ENCODE assay signal across 28 cellular contexts in genomic region chr6:16564430-16564829, GRCh38.
A peak's percentile ranks its signal among the peaks of the same experiment; 100 is the strongest.
DNase-seq lines count a peak whose midpoint lies in the region; ATAC-seq and TF ChIP-seq lines count a peak whose summit lies in the region.
"Had no signal": no experiment of that assay in that cellular context is flagged by ENCODE, and none has a peak within 500 bp of the region (broad histone marks: within the 10 kb centered on the region; RNA-seq: fewer than 3 reads in every experiment).

No MANE protein-coding gene starts in this region.

- no peaks in the 10 kb centered on the region for H3K27me3 Mint-ChIP-seq in natural killer cell (ENCODE audit: low read depth in 2 of 2)
- H3K27me3 Mint-ChIP-seq: activated naive CD8-positive, alpha-beta T cell treated with anti-CD3 and anti-CD28 coated beads, Interleukin-2, amount 50 U/mL, for 24 hours; stimulated activated naive B cell treated with anti-CD40 and anti-IgM and Interleukin-4, amounts not matched to agents 10 μg/mL and 1 μg/mL and 100 μg/mL, for 72 hours; type B pancreatic cell had no signal

- H3K36me3 ChIP-seq in adipocyte (ENCODE audit: control insufficient read depth, insufficient read depth, low read length, severe bottlenecking) (no peaks in the 10 kb centered on the region), psoas muscle (ENCODE audit: insufficient read depth in 1 of 2, low read depth in 1 of 2) (no peaks in the 10 kb centered on the region)
- H3K36me3 ChIP-seq: BLaER1, left ventricle myocardium inferior had no signal

- no peaks in the 10 kb centered on the region for H3K9me3 Mint-ChIP-seq in natural killer cell
- H3K9me3 Mint-ChIP-seq: activated naive CD8-positive, alpha-beta T cell treated with anti-CD3 and anti-CD28 coated beads, Interleukin-2, amount 50 U/mL, for 24 hours; activated T-cell treated with anti-CD3 and anti-CD28 coated beads, Interleukin-2, amount 50 U/mL, for 72 hours; stimulated activated naive B cell treated with anti-CD40 and anti-IgM and Interleukin-4, amounts not matched to agents 10 μg/mL and 1 μg/mL and 100 μg/mL, for 72 hours; type B pancreatic cell had no signal

- no peaks in the 10 kb centered on the region for H3K4me1 Mint-ChIP-seq in natural killer cell

- no peak overlapping the region for H3K27ac ChIP-seq in psoas muscle
- H3K27ac ChIP-seq: BLaER1, body of pancreas, left ventricle myocardium inferior, skin epidermis had no signal

- WGBS in psoas muscle, 3 donors, result 20 to 40% (median 24%) methylated on average over 2 of the region's 2 CpGs

- H3K27me3 ChIP-seq in adipocyte (replicated peaks; ENCODE audit: control insufficient read depth, insufficient read depth, low read length), result no peaks in the 10 kb centered on the region
- H3K27me3 ChIP-seq in psoas muscle (ENCODE audit: insufficient read depth in 3 of 3, low read length in 2 of 3), result no peaks in the 10 kb centered on the region
- H3K27me3 ChIP-seq: BLaER1, body of pancreas had no signal

- H3K4me1 ChIP-seq in adipocyte (ENCODE audit: control insufficient read depth, insufficient read depth, low read length), result no peaks in the 10 kb centered on the region
- H3K4me1 ChIP-seq in psoas muscle, result peaks cover 15% of the 10 kb centered on the region

- no peak for TF ChIP-seq CTCF in psoas muscle (IDR thresholded peaks at IDR 0.05)
- TF ChIP-seq CTCF in natural killer cell (IDR thresholded peaks at IDR 0.05), result no peak

- peak; percentile 36 for DNase-seq in HCEC 1CT
- DNase-seq in adipocyte (ENCODE audit: low read depth), result peak; percentile 66
- DNase-seq in fibroblast of peridontal ligament (ENCODE audit: extremely low read depth), result peak; percentile 57
- no peak for DNase-seq in psoas muscle
- DNase-seq in natural killer cell, result no peak
- no peak for DNase-seq in central memory CD4-positive, alpha-beta T cell
- no peak for DNase-seq in NOMO-1 treated with DMSO at 0.1 percent for 48 hours (lab: John Stamatoyannopoulos, UW; ENCODE audit: unreplicated experiment)
- no peak for DNase-seq in NCI-H2029 treated with DMSO at 0.1 percent for 48 hours (lab: John Stamatoyannopoulos, UW)
- DNase-seq: activated CD4-positive, alpha-beta T cell treated with anti-CD3 and anti-CD28 coated beads, Interleukin-2, amount 50 U/mL, for 48 hours; activated CD4-positive, CD25-positive, alpha-beta regulatory T cell treated with anti-CD3 and anti-CD28 coated beads, Interleukin-2, amount 50 U/mL, for 72 hours; activated naive CD4-positive, alpha-beta T cell; activated naive CD8-positive, alpha-beta T cell treated with anti-CD3 and anti-CD28 coated beads, Interleukin-2, amount 50 U/mL, for 24 hours; activated T-cell treated with anti-CD3 and anti-CD28 coated beads, Interleukin-2, amount 50 U/mL, for 72 hours; body of pancreas; cerebellar nuclear complex; COR-L47; islet precursor cell; left ventricle myocardium inferior; NCI-H1436 treated with DMSO at 0.1 percent for 48 hours; NCI-H226; NCI-H526 treated with DMSO at 0.1 percent for 48 hours; NK-92 treated with Interleukin-12 subunit alpha and Interleukin-12 subunit beta, amount 100 ng/mL, for 24 hours; nucleus accumbens; PC-3; stimulated activated naive B cell treated with anti-CD40 and anti-IgM and Interleukin-4, amounts not matched to agents 10 μg/mL and 1 μg/mL and 100 μg/mL, for 72 hours had no signal

- ATAC-seq in psoas muscle (peak; percentile 43 to 88 (median 68)), natural killer cell (no peak)
- ATAC-seq: activated naive CD8-positive, alpha-beta T cell treated with anti-CD3 and anti-CD28 coated beads, Interleukin-2, amount 50 U/mL, for 24 hours; activated T-cell treated with anti-CD3 and anti-CD28 coated beads, Interleukin-2, amount 50 U/mL, for 72 hours; body of pancreas; PC-3; stimulated activated naive B cell treated with anti-CD40 and anti-IgM and Interleukin-4, amounts not matched to agents 10 μg/mL and 1 μg/mL and 100 μg/mL, for 72 hours had no signal

- H3K9me3 ChIP-seq in adipocyte (ENCODE audit: control insufficient read depth, low read length), result no peaks in the 10 kb centered on the region
- H3K9me3 ChIP-seq in psoas muscle, result no peaks in the 10 kb centered on the region
- H3K9me3 ChIP-seq: BLaER1, body of pancreas, left ventricle myocardium inferior had no signal

- intact Hi-C loops in psoas muscle (cut with DNase I) (no loop called here), natural killer cell (cut with micrococcal nuclease) (no loop called here)

- no peaks in the 10 kb centered on the region for H3K36me3 Mint-ChIP-seq in natural killer cell

- no peak overlapping the region for H3K27ac Mint-ChIP-seq in natural killer cell
- H3K27ac Mint-ChIP-seq: activated naive CD8-positive, alpha-beta T cell treated with anti-CD3 and anti-CD28 coated beads, Interleukin-2, amount 50 U/mL, for 24 hours; activated T-cell treated with anti-CD3 and anti-CD28 coated beads, Interleukin-2, amount 50 U/mL, for 72 hours; stimulated activated naive B cell treated with anti-CD40 and anti-IgM and Interleukin-4, amounts not matched to agents 10 μg/mL and 1 μg/mL and 100 μg/mL, for 72 hours; type B pancreatic cell had no signal

- no peak overlapping the region for H3K4me3 ChIP-seq in adipocyte (ENCODE audit: low read length)
- H3K4me3 ChIP-seq in psoas muscle, result no peak overlapping the region
- H3K4me3 ChIP-seq: BLaER1, body of pancreas, left ventricle myocardium inferior, skin epidermis had no signal

- no peak overlapping the region for H3K4me3 Mint-ChIP-seq in natural killer cell
- H3K4me3 Mint-ChIP-seq: activated naive CD8-positive, alpha-beta T cell treated with anti-CD3 and anti-CD28 coated beads, Interleukin-2, amount 50 U/mL, for 24 hours; activated T-cell treated with anti-CD3 and anti-CD28 coated beads, Interleukin-2, amount 50 U/mL, for 72 hours; stimulated activated naive B cell treated with anti-CD40 and anti-IgM and Interleukin-4, amounts not matched to agents 10 μg/mL and 1 μg/mL and 100 μg/mL, for 72 hours; type B pancreatic cell had no signal

- no peak overlapping the region for H3K9ac ChIP-seq in adipocyte (ENCODE audit: low read length)
- H3K9ac ChIP-seq: BLaER1 had no signal

Comparison
In these comparisons a context has a peak if more than half of its experiments do, and no peak if none do; other contexts are left out.
1. DNase-seq: peak in HCEC 1CT (single experiment), adipocyte (single experiment) and fibroblast of peridontal ligament (single experiment); none in psoas muscle (0 of 2), natural killer cell (single experiment), central memory CD4-positive, alpha-beta T cell (single experiment), NOMO-1 treated with DMSO at 0.1 percent for 48 hours (single experiment) and NCI-H2029 treated with DMSO at 0.1 percent for 48 hours (single experiment).
2. ATAC-seq: peak in psoas muscle (4 of 4); none in natural killer cell (0 of 3).